ENCODE assay signal across 19 cellular contexts in genomic region chr4:145797278-145797677, GRCh38.
A peak's percentile ranks its signal among the peaks of the same experiment; 100 is the strongest.
DNase-seq lines count a peak whose midpoint lies in the region; ATAC-seq and TF ChIP-seq lines count a peak whose summit lies in the region.
"Had no signal": no experiment of that assay in that cellular context is flagged by ENCODE, and none has a peak within 500 bp of the region (broad histone marks: within the 10 kb centered on the region; RNA-seq: fewer than 3 reads in every experiment).

No MANE protein-coding gene starts in this region.

- H3K27me3 Mint-ChIP-seq in activated T-cell treated with anti-CD3 and anti-CD28 coated beads, Interleukin-2, amount 50 U/mL, for 24 hours, result no peaks in the 10 kb centered on the region
- no peaks in the 10 kb centered on the region for H3K27me3 Mint-ChIP-seq in activated T-cell treated with anti-CD3 and anti-CD28 coated beads, Interleukin-2, amount 50 U/mL, for 72 hours (ENCODE audit: low read depth)
- H3K27me3 Mint-ChIP-seq in immature natural killer cell (ENCODE audit: low read depth in 3 of 3), result no peaks in the 10 kb centered on the region

- no peaks in the 10 kb centered on the region for H3K79me1 ChIP-seq in neuronal stem cell (ENCODE audit: low read depth, low read length)

- H3K27ac Mint-ChIP-seq in activated T-cell treated with anti-CD3 and anti-CD28 coated beads, Interleukin-2, amount 50 U/mL, for 24 hours, result peak overlapping the region; percentile 10
- no peak overlapping the region for H3K27ac Mint-ChIP-seq in activated T-cell treated with anti-CD3 and anti-CD28 coated beads, Interleukin-2, amount 50 U/mL, for 72 hours
- no peak overlapping the region for H3K27ac Mint-ChIP-seq in immature natural killer cell

- no peak overlapping the region for H3K4me3 Mint-ChIP-seq in activated T-cell treated with anti-CD3 and anti-CD28 coated beads, Interleukin-2, amount 50 U/mL, for 24 hours
- no peak overlapping the region for H3K4me3 Mint-ChIP-seq in activated T-cell treated with anti-CD3 and anti-CD28 coated beads, Interleukin-2, amount 50 U/mL, for 72 hours
- H3K4me3 Mint-ChIP-seq in immature natural killer cell, result no peak overlapping the region

- no peak overlapping the region for H3K4ac ChIP-seq in neuronal stem cell (ENCODE audit: low read length)

- no peaks in the 10 kb centered on the region for H3K27me3 ChIP-seq in RWPE2 (ENCODE audit: insufficient read depth, poor library complexity, severe bottlenecking)
- H3K27me3 ChIP-seq in psoas muscle (ENCODE audit: insufficient read depth in 3 of 3, low read length in 2 of 3), result no peaks in the 10 kb centered on the region
- no peaks in the 10 kb centered on the region for H3K27me3 ChIP-seq in neuronal stem cell (ENCODE audit: control insufficient read depth in 3 of 3, insufficient read depth in 3 of 3, low read depth in 1 of 3, low read length in 3 of 3)

- peaks cover 12% of the 10 kb centered on the region for H3K4me1 ChIP-seq in RWPE2 (ENCODE audit: insufficient read depth, poor library complexity, severe bottlenecking)
- peaks cover 32% of the 10 kb centered on the region for H3K4me1 ChIP-seq in psoas muscle
- peaks cover 2 to 4% of the 10 kb centered on the region in 2 donors for H3K4me1 ChIP-seq in neuronal stem cell (ENCODE audit: control insufficient read depth in 2 of 2, insufficient read depth in 1 of 2, low read depth in 1 of 2, low read length in 2 of 2)

- H3K36me3 Mint-ChIP-seq in activated T-cell treated with anti-CD3 and anti-CD28 coated beads, Interleukin-2, amount 50 U/mL, for 24 hours (ENCODE audit: low read depth), result peaks cover 78% of the 10 kb centered on the region
- H3K36me3 Mint-ChIP-seq in activated T-cell treated with anti-CD3 and anti-CD28 coated beads, Interleukin-2, amount 50 U/mL, for 72 hours (ENCODE audit: insufficient read depth in 2 of 2), result peaks cover 6 to 17% of the 10 kb centered on the region in 2 donors
- H3K36me3 Mint-ChIP-seq in immature natural killer cell, result peaks cover 0 to 5% (median 0%) of the 10 kb centered on the region in 3 donors

- intact Hi-C loops in psoas muscle (cut with DNase I), result loop anchor here in 1 of 2 donors (10.0 kb wide), 1 partner anchor 112 kb away; the partner anchor contains the start of gene C4orf51

- DNase-seq in activated T-cell treated with anti-CD3 and anti-CD28 coated beads, Interleukin-2, amount 50 U/mL, for 24 hours, result no peak
- DNase-seq in activated T-cell treated with anti-CD3 and anti-CD28 coated beads, Interleukin-2, amount 50 U/mL, for 72 hours, result no peak
- DNase-seq in NCI-H2196 treated with DMSO at 0.1 percent for 48 hours (lab: John Stamatoyannopoulos, UW; ENCODE audit: unreplicated experiment) (peak; percentile 9), RWPE2 (ENCODE audit: low spot score) (no peak), psoas muscle (no peak), neuronal stem cell (ENCODE audit: low spot score) (no peak), immature natural killer cell (no peak)
- DNase-seq: AML-193, DMS79, KBM-7, MM.1S, NCI-H1048, NCI-H1417 treated with DMSO at 0.1 percent for 48 hours, NCI-H187, SHP77 had no signal

- H4K91ac ChIP-seq in neuronal stem cell (ENCODE audit: low read depth, low read length, poor library complexity), result no peak overlapping the region

- H3K18ac ChIP-seq in neuronal stem cell (ENCODE audit: low read length), result no peak overlapping the region

- H2BK15ac ChIP-seq in neuronal stem cell (ENCODE audit: low read length), result no peak overlapping the region

- no peak overlapping the region for H2AK5ac ChIP-seq in neuronal stem cell (ENCODE audit: low read depth, low read length)

- no peaks in the 10 kb centered on the region for H3K9me3 Mint-ChIP-seq in activated T-cell treated with anti-CD3 and anti-CD28 coated beads, Interleukin-2, amount 50 U/mL, for 24 hours
- no peaks in the 10 kb centered on the region for H3K9me3 Mint-ChIP-seq in activated T-cell treated with anti-CD3 and anti-CD28 coated beads, Interleukin-2, amount 50 U/mL, for 72 hours
- H3K9me3 Mint-ChIP-seq in immature natural killer cell, result no peaks in the 10 kb centered on the region

- H3K36me3 ChIP-seq in RWPE2 (ENCODE audit: low read depth) (no peaks in the 10 kb centered on the region), psoas muscle (ENCODE audit: insufficient read depth in 1 of 2, low read depth in 1 of 2) (no peaks in the 10 kb centered on the region), neuronal stem cell (replicated peaks in 1 of 2; ENCODE audit: control insufficient read depth in 2 of 2, insufficient read depth in 2 of 2, low read length in 2 of 2) (peaks cover 0 to 53% of the 10 kb centered on the region in 2 donors)

- no peak for TF ChIP-seq CTCF in RWPE2 (IDR thresholded peaks at IDR 0.05; ENCODE audit: poor library complexity, severe bottlenecking)
- no peak for TF ChIP-seq CTCF in psoas muscle (IDR thresholded peaks at IDR 0.05)

- H3K27ac ChIP-seq in RWPE2 (ENCODE audit: poor library complexity, severe bottlenecking) (no peak overlapping the region), psoas muscle (peak overlapping the region; percentile 81), neuronal stem cell (replicated peaks; ENCODE audit: low read length) (no peak overlapping the region)
- H3K27ac ChIP-seq: C4-2B, HL-60 had no signal

- H2BK12ac ChIP-seq in neuronal stem cell (ENCODE audit: low read length), result no peak overlapping the region

- no peak for ATAC-seq in activated T-cell treated with anti-CD3 and anti-CD28 coated beads, Interleukin-2, amount 50 U/mL, for 72 hours (replicated peaks in 1 of 2)
- ATAC-seq in RWPE2 (ENCODE audit: low read depth), result peak; percentile 31; the same call in 1 of the 3 replicates
- ATAC-seq in psoas muscle, result peak; percentile 90 to 95 (median 92)
- ATAC-seq in HG03432 (IDR thresholded peaks at IDR 0.05; ENCODE audit: unreplicated experiment), result no peak
- ATAC-seq: HepG2 had no signal

- H3K4me3 ChIP-seq in RWPE2 (ENCODE audit: severe bottlenecking), result no peak overlapping the region
- no peak overlapping the region for H3K4me3 ChIP-seq in psoas muscle
- H3K4me3 ChIP-seq in neuronal stem cell (ENCODE audit: low read length in 2 of 2), result no peak overlapping the region

- H3K14ac ChIP-seq in neuronal stem cell (ENCODE audit: low read length), result no peak overlapping the region

- peaks cover 21% of the 10 kb centered on the region for H3K4me1 Mint-ChIP-seq in activated T-cell treated with anti-CD3 and anti-CD28 coated beads, Interleukin-2, amount 50 U/mL, for 24 hours (ENCODE audit: low read depth)
- peaks cover 8% of the 10 kb centered on the region for H3K4me1 Mint-ChIP-seq in activated T-cell treated with anti-CD3 and anti-CD28 coated beads, Interleukin-2, amount 50 U/mL, for 72 hours (ENCODE audit: low read depth)
- peaks cover 8 to 10% of the 10 kb centered on the region in 2 donors for H3K4me1 Mint-ChIP-seq in immature natural killer cell

- no peak overlapping the region for H4K8ac ChIP-seq in neuronal stem cell (ENCODE audit: low read depth, low read length)

- no peak overlapping the region for H3K9ac ChIP-seq in neuronal stem cell (ENCODE audit: low read depth, low read length, poor library complexity)

- H2BK120ac ChIP-seq in neuronal stem cell (ENCODE audit: low read depth, low read length), result no peak overlapping the region

- H2BK5ac ChIP-seq in neuronal stem cell (ENCODE audit: low read length), result no peak overlapping the region

- H3K9me3 ChIP-seq in RWPE2 (ENCODE audit: severe bottlenecking) (no peaks in the 10 kb centered on the region), psoas muscle (no peaks in the 10 kb centered on the region), neuronal stem cell (replicated peaks in 1 of 2; ENCODE audit: control insufficient read depth in 2 of 2, insufficient read depth in 1 of 2, low read depth in 1 of 2, low read length in 2 of 2) (no peaks in the 10 kb centered on the region)

- H3K4me2 ChIP-seq in neuronal stem cell (ENCODE audit: insufficient read depth, low read length, poor library complexity, severe bottlenecking), result no peak overlapping the region

- no peak overlapping the region for H2AFZ ChIP-seq in neuronal stem cell (ENCODE audit: low read length)

- no peak overlapping the region for H3K23ac ChIP-seq in neuronal stem cell (ENCODE audit: low read depth, low read length, poor library complexity)

Comparison
In these comparisons a context has a peak if more than half of its experiments do, and no peak if none do; other contexts are left out.
1. ATAC-seq: peak in RWPE2 (single experiment) and psoas muscle (4 of 4); none in activated T-cell treated with anti-CD3 and anti-CD28 coated beads, Interleukin-2, amount 50 U/mL, for 72 hours (0 of 2) and HG03432 (single experiment).